In genomic region chr6:13913226-13914001, GRCh38 we compare ENCODE assay signal across 15 cellular contexts. TPM values are rescaled to one million over a fixed set of nuclear protein-coding genes. Genes with fewer than 3 reads are reported as not detected.
"Had no signal": no experiment of that assay in that cellular context is flagged by ENCODE, and none has a peak within 500 bp of the region (broad histone marks: within the 10 kb centered on the region; RNA-seq: fewer than 3 reads in every experiment).

No MANE protein-coding gene starts in this region.

- H3K9me3 ChIP-seq: prostate gland, spleen, tibial artery had no signal

- H3K36me3 ChIP-seq: prostate gland, spleen, tibial artery had no signal

- H3K27ac ChIP-seq: prostate gland, spleen, tibial artery had no signal

- ATAC-seq: left lobe of liver; natural killer cell treated with Interleukin-12 subunit alpha and Interleukin-12 subunit beta and Interleukin-15 and Interleukin-18, amount 100 ng/mL, for 72 hours; sciatic nerve; stimulated activated memory B cell treated with anti-CD40 and anti-IgM and Interleukin-4, amounts not matched to agents 10 μg/mL and 1 μg/mL and 100 μg/mL, for 72 hours had no signal

- FAIRE-seq: endometrium had no signal

- H3K4me3 ChIP-seq: prostate gland, spleen, tibial artery had no signal

- DNase-seq: activated CD4-positive, alpha-beta memory T cell treated with anti-CD3 and anti-CD28 coated beads for 36 hours; activated CD8-positive, alpha-beta memory T cell treated with anti-CD3 and anti-CD28 coated beads, Interleukin-2, amount 50 U/mL, for 4 hours; activated naive CD8-positive, alpha-beta T cell treated with anti-CD3 and anti-CD28 coated beads, Interleukin-2, amount 10 ng/mL, durations not matched to agents 7 days and 5 days; activated T-cell treated with anti-CD3 and anti-CD28 coated beads, Interleukin-2, amount 50 U/mL, for 72 hours; glutamatergic neuron; occipital lobe; spleen; stimulated activated CD4-positive, alpha-beta T cell treated with anti-CD3 and anti-CD28 coated beads, Interleukin-1b, Interleukin-23, amount 100 ng/mL, for 48 hours; tibial artery had no signal

- H3K4me1 ChIP-seq: prostate gland, tibial artery had no signal

RNA-seq across cellular contexts. Expression of gene RNF182, which starts 11.3 kb away (rescaled TPM):
- total RNA-seq: activated CD4-positive, alpha-beta memory T cell treated with anti-CD3 and anti-CD28 coated beads for 36 hours; activated naive CD8-positive, alpha-beta T cell treated with anti-CD3 and anti-CD28 coated beads, Interleukin-2, amount 10 ng/mL, durations not matched to agents 7 days and 5 days; activated T-cell treated with anti-CD3 and anti-CD28 coated beads, Interleukin-2, amount 50 U/mL, for 72 hours; natural killer cell treated with Interleukin-12 subunit alpha and Interleukin-12 subunit beta and Interleukin-15 and Interleukin-18, amount 100 ng/mL, for 72 hours had no signal
